Comparison of ENCODE assay signal across 20 cellular contexts in the genomic region with DNA sequence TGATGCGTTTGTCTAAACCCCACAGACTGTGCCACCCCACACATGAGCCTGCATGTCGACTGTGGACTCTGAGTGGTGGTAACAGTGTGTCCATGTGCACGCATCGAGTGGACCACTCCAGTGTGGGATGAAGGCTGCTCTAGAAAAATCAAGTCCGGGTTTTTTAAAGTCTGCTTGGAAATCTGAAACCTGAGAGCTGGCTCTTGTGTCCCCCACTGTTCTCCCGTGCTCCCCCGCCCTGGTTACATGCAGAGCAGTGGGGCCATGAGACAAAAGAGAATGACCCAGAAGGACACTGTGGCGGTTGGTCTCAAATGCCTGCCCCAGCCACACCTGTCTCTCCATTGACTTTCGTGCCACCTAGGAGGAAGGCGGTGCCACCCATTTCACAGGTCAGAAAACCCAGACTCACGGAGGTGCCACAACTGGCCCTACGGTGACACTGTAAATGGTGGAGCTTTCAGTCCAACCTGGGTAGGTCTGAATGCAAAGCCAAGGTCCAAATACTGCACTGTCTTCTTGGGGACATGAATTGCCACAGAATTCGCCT.
"Had no signal": no experiment of that assay in that cellular context is flagged by ENCODE, and none has a peak within 500 bp of the region (broad histone marks: within the 10 kb centered on the region; RNA-seq: fewer than 3 reads in every experiment).

No MANE protein-coding gene starts in this region.

- H3K27ac Mint-ChIP-seq: activated T-helper 2 cell treated with anti-CD3 and anti-CD28 coated beads, Interferon-gamma antibody, Interleukin-2, Interleukin-4, amounts not matched to agents 10 μg/mL and 5 μg/mL and 100 μg/mL, durations not matched to agents 14 hours and 24 hours and 36 hours; dendritic cell treated with granulocyte-macrophage colony-stimulating factor and Interleukin-4, amounts not matched to agents 40 ng/mL and 50 ng/mL, for 4 days; WTC11 had no signal

- H3K4me3 ChIP-seq: heart left ventricle, mucosa of descending colon, thyroid gland had no signal

- H3K9me3 Mint-ChIP-seq: activated T-cell treated with anti-CD3 and anti-CD28 coated beads, Interleukin-2, amount 50 U/mL, for 4 hours; dendritic cell treated with granulocyte-macrophage colony-stimulating factor and Interleukin-4, amounts not matched to agents 40 ng/mL and 50 ng/mL, for 4 days; neural crest cell; WTC11 had no signal

- H3K27me3 ChIP-seq: heart left ventricle, thyroid gland had no signal

- H3K27ac ChIP-seq: heart left ventricle, thyroid gland had no signal

- DNase-seq: activated CD4-positive, alpha-beta T cell treated with anti-CD3 and anti-CD28 coated beads for 4 hours; activated CD4-positive, alpha-beta T cell treated with anti-CD3 and anti-CD28 coated beads, Interleukin-2, amount 50 U/mL, for 48 hours; activated CD8-positive, alpha-beta memory T cell treated with anti-CD3 and anti-CD28 coated beads, Interleukin-2, amount 50 U/mL, for 48 hours; activated naive CD4-positive, alpha-beta T cell treated with Interleukin-2 at 50 U/mL for 16 hours; activated T-cell treated with anti-CD3 and anti-CD28 coated beads, Interleukin-2, amount 50 U/mL, for 4 hours; amygdala; effector CD4-positive, alpha-beta T cell; left cardiac atrium; mesenchymal stem cell; occipital lobe; stimulated activated CD4-positive, alpha-beta T cell treated with anti-CD3 and anti-CD28 coated beads, Interleukin-4, amount 100 ng/mL, for 1 hour; stimulated activated naive CD8-positive, alpha-beta T cell treated with anti-CD3 and anti-CD28 coated beads, Interleukin-15, Interleukin-2, amounts not matched to agents 100 U/mL and 50 U/mL, for 24 hours; T-helper 9 cell; thyroid gland had no signal

- H3K4me1 ChIP-seq: heart left ventricle, thyroid gland had no signal

- H3K9me3 ChIP-seq: mucosa of descending colon, thyroid gland had no signal

- H3K4me3 Mint-ChIP-seq: activated T-cell treated with anti-CD3 and anti-CD28 coated beads, Interleukin-2, amount 50 U/mL, for 4 hours; dendritic cell treated with granulocyte-macrophage colony-stimulating factor and Interleukin-4, amounts not matched to agents 40 ng/mL and 50 ng/mL, for 4 days; neural crest cell; WTC11 had no signal

- H3K36me3 Mint-ChIP-seq: WTC11 had no signal

- ATAC-seq: activated T-cell treated with anti-CD3 and anti-CD28 coated beads, Interleukin-2, amount 50 U/mL, for 4 hours; heart left ventricle; left cardiac atrium; mucosa of descending colon; stimulated activated naive CD8-positive, alpha-beta T cell treated with anti-CD3 and anti-CD28 coated beads, Interleukin-15, Interleukin-2, amounts not matched to agents 100 U/mL and 50 U/mL, for 24 hours; WTC11 had no signal
